ENCODE assay signal across 14 cellular contexts in the genomic region with DNA sequence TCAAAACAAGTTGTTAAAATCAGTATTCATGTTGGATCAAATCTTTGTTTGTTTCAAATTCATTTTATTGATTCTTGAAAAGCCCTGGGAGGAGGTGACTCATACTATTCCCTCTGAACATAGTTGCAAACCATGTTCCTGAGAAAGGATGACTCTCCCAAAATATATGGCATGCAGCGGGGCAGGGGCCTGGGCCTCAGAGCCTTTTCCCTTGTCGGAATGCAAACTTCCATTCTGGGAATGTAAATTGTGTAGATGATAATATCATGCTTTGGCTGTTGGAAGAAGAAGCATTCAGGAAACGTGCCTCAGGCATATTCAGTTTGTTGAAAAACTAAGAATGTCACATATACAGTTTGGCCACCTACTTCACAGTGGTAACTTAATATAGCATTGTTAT.
A peak's percentile ranks its signal among the peaks of the same experiment; 100 is the strongest.
DNase-seq lines count a peak whose midpoint lies in the region; ATAC-seq and TF ChIP-seq lines count a peak whose summit lies in the region.
"Had no signal": no experiment of that assay in that cellular context is flagged by ENCODE, and none has a peak within 500 bp of the region (broad histone marks: within the 10 kb centered on the region; RNA-seq: fewer than 3 reads in every experiment).

No MANE protein-coding gene starts in this region.

- H3K9me3 ChIP-seq in GM23248 (ENCODE audit: low read depth) (no peaks in the 10 kb centered on the region), skeletal muscle tissue (ENCODE audit: control insufficient read depth in 3 of 3, low read length in 3 of 3) (no peaks in the 10 kb centered on the region)

- H3K9ac ChIP-seq in GM23248 (peak overlapping the region; percentile 63), skeletal muscle tissue (ENCODE audit: low read depth in 1 of 3, low read length in 3 of 3) (peak overlapping the region in 1 of 3 donors; percentile 41)

- no peaks in the 10 kb centered on the region for H3K36me3 ChIP-seq in GM23248 (ENCODE audit: low read depth)
- H3K36me3 ChIP-seq in skeletal muscle tissue (ENCODE audit: control insufficient read depth in 3 of 3, insufficient read depth in 3 of 3, low read length in 3 of 3), result no peaks in the 10 kb centered on the region

- no peaks in the 10 kb centered on the region for H4K20me1 ChIP-seq in GM23248 (ENCODE audit: insufficient read depth)

- no peaks in the 10 kb centered on the region for H3K79me2 ChIP-seq in GM23248 (ENCODE audit: insufficient read depth)

- 1 to 3% methylated on average over 3 of the region's 3 CpGs for WGBS in GM23248 (ENCODE audit: low coverage in 1 of 2, low lambda C conversion rate in 2 of 2, missing lambda C conversion rate in 2 of 2), 2 experiments

- H3K9me2 ChIP-seq in GM23248 (ENCODE audit: insufficient read depth), result no peaks in the 10 kb centered on the region

- H3K27me3 ChIP-seq in GM23248 (replicated peaks; ENCODE audit: insufficient read depth) (no peaks in the 10 kb centered on the region), skeletal muscle tissue (ENCODE audit: control insufficient read depth in 3 of 3, insufficient read depth in 3 of 3, low read length in 3 of 3) (no peaks in the 10 kb centered on the region)

- ATAC-seq in GM19397 (IDR thresholded peaks at IDR 0.05; ENCODE audit: unreplicated experiment), result no peak
- no peak for ATAC-seq in GM18870 (IDR thresholded peaks at IDR 0.05; ENCODE audit: unreplicated experiment)
- ATAC-seq: left colon had no signal

- H3K4me3 ChIP-seq in GM23248, result peak overlapping the region; percentile 47
- no peak overlapping the region for H3K4me3 ChIP-seq in fibroblast of the aortic adventitia (ENCODE audit: low read depth, low read length)
- H3K4me3 ChIP-seq in skeletal muscle tissue (ENCODE audit: low read length in 3 of 3), result peak overlapping the region in 1 of 3 donors; percentile 9

- peaks cover 21% of the 10 kb centered on the region for H3F3A ChIP-seq in GM23248 (ENCODE audit: insufficient read depth)

- TF ChIP-seq CTCF in VCaP (conservative IDR thresholded peaks at IDR 0.05), result no peak
- TF ChIP-seq CTCF in fibroblast of the aortic adventitia (IDR thresholded peaks at IDR 0.05; ENCODE audit: insufficient read depth, low read length), result no peak

- in situ Hi-C loops in GM23248 (cut with MboI), result no loop called here

- DNase-seq in GM23248 (peak; percentile 78), fibroblast of the aortic adventitia (ENCODE audit: low read depth) (peak; percentile 43), NCI-H2081 (lab: John Stamatoyannopoulos, UW) (no peak)
- DNase-seq in effector CD4-positive, alpha-beta T cell, result no peak
- DNase-seq: activated CD4-positive, alpha-beta T cell treated with anti-CD3 and anti-CD28 coated beads, Interleukin-2, amount 50 U/mL, for 48 hours; activated naive CD4-positive, alpha-beta T cell treated with anti-CD3 and anti-CD28 coated beads for 36 hours; DMS153; KG1; left colon; NCI-H446 had no signal

- H3K4me2 ChIP-seq in GM23248 (ENCODE audit: unreplicated experiment), result peak overlapping the region; percentile 75

- H3K27ac ChIP-seq in GM23248 (peak overlapping the region; percentile 76), VCaP (peak overlapping the region; percentile 59), skeletal muscle tissue (ENCODE audit: low read depth, low read length) (peak overlapping the region; percentile 81)

- H3K4me1 ChIP-seq in GM23248 (ENCODE audit: insufficient read depth) (peaks cover 27% of the 10 kb centered on the region), skeletal muscle tissue (ENCODE audit: control insufficient read depth in 3 of 3, insufficient read depth in 3 of 3, low read length in 3 of 3) (peaks cover 20 to 26% (median 24%) of the 10 kb centered on the region in 3 donors)

- H2AFZ ChIP-seq in GM23248, result peak overlapping the region; percentile 36; the same call in 1 of the 2 replicates

Comparison
In these comparisons a context has a peak if more than half of its experiments do, and no peak if none do; other contexts are left out.
1. DNase-seq: peak in GM23248 (single experiment) and fibroblast of the aortic adventitia (single experiment); none in NCI-H2081 (0 of 2) and effector CD4-positive, alpha-beta T cell (single experiment).
2. Peak in every context shown above with its lines, with median percentiles within 50 percentile points of each other: H3K27ac ChIP-seq.